In genomic region chr18:572499-573289, GRCh38 we compare ENCODE assay signal across 1 cellular context.
TF ChIP-seq lines count a peak whose summit lies in the region.

No MANE protein-coding gene starts in this region.

TF ChIP-seq in HepG2, 621 proteins besides CTCF, POLR2A, EP300 and RAD21 (continued from another document and continues in another):
- TF ChIP-seq ZNF224 (CRISPR knock-in tag; IDR thresholded peaks at IDR 0.05) (no peak), TSC22D2 (CRISPR knock-in tag; IDR thresholded peaks at IDR 0.05; ENCODE audit: borderline replicate concordance) (no peak), ZNF232 (CRISPR knock-in tag; IDR thresholded peaks at IDR 0.05; ENCODE audit: borderline replicate concordance) (no peak), ZNF543 (CRISPR knock-in tag; IDR thresholded peaks at IDR 0.05) (no peak), CREM (IDR thresholded peaks at IDR 0.05) (peak; percentile 43; the same call in 1 of the 2 replicates), CREM (CRISPR knock-in tag; IDR thresholded peaks at IDR 0.05) (no peak), MXI1 (IDR thresholded peaks at IDR 0.05; ENCODE audit: borderline replicate concordance, low read depth, low read length) (no peak), ZNF772 (CRISPR knock-in tag; IDR thresholded peaks at IDR 0.05) (no peak), ZNF550 (CRISPR knock-in tag; IDR thresholded peaks at IDR 0.05; ENCODE audit: borderline replicate concordance) (no peak), FOXA3 (CRISPR knock-in tag; IDR thresholded peaks at IDR 0.05) (peak; percentile 51), ZBTB39 (CRISPR knock-in tag; IDR thresholded peaks at IDR 0.05) (no peak), FOXC1 (CRISPR knock-in tag; IDR thresholded peaks at IDR 0.05; ENCODE audit: borderline replicate concordance) (no peak), NFE2 (CRISPR knock-in tag; IDR thresholded peaks at IDR 0.05) (no peak), NCOR1 (IDR thresholded peaks at IDR 0.05; ENCODE audit: borderline replicate concordance, low read length) (peak; percentile 70; the same call in 1 of the 2 replicates), ZNF451 (CRISPR knock-in tag; IDR thresholded peaks at IDR 0.05) (no peak), CREB3 (CRISPR knock-in tag; IDR thresholded peaks at IDR 0.05) (no peak), ZBTB8A (CRISPR knock-in tag; IDR thresholded peaks at IDR 0.05; ENCODE audit: borderline replicate concordance, low read depth) (no peak), FOSL1 (CRISPR knock-in tag; IDR thresholded peaks at IDR 0.05; ENCODE audit: borderline replicate concordance) (no peak), POGZ (CRISPR knock-in tag; IDR thresholded peaks at IDR 0.05) (no peak), NR1H2 (CRISPR knock-in tag; IDR thresholded peaks at IDR 0.05; ENCODE audit: borderline replicate concordance, low read depth) (no peak), ZNF878 (CRISPR knock-in tag; IDR thresholded peaks at IDR 0.05) (no peak), ZKSCAN8 (CRISPR knock-in tag; IDR thresholded peaks at IDR 0.05; ENCODE audit: borderline replicate concordance) (no peak), JUNB (CRISPR knock-in tag; IDR thresholded peaks at IDR 0.05; ENCODE audit: borderline replicate concordance) (no peak), ZNF136 (CRISPR knock-in tag; IDR thresholded peaks at IDR 0.05; ENCODE audit: low read depth) (no peak), RNF219 (CRISPR knock-in tag; IDR thresholded peaks at IDR 0.05) (no peak), ZNF615 (CRISPR knock-in tag; IDR thresholded peaks at IDR 0.05; ENCODE audit: borderline replicate concordance) (no peak), ZNF253 (CRISPR knock-in tag; IDR thresholded peaks at IDR 0.05; ENCODE audit: borderline replicate concordance) (no peak), HNF4A (CRISPR knock-in tag; IDR thresholded peaks at IDR 0.05) (peak; percentile 78), SOX13 (IDR thresholded peaks at IDR 0.05) (no peak), SOX13 (CRISPR knock-in tag; conservative IDR thresholded peaks at IDR 0.05 in 1 of 2, IDR thresholded peaks at IDR 0.05 in 1 of 2) (peak in 1 of 2 experiments; percentile 18; a peak in 1 of 4 replicates), SOX5 (CRISPR knock-in tag; IDR thresholded peaks at IDR 0.05; ENCODE audit: borderline replicate concordance) (peak; percentile 29; the same call in 1 of the 2 replicates), THYN1 (CRISPR knock-in tag; IDR thresholded peaks at IDR 0.05; ENCODE audit: borderline replicate concordance, low read depth) (no peak), SALL1 (CRISPR knock-in tag; IDR thresholded peaks at IDR 0.05) (0 out of 2 replicates have a peak, but pooled peaks have one; percentile 16), ZNF780A (CRISPR knock-in tag; IDR thresholded peaks at IDR 0.05) (no peak), CEBPB (IDR thresholded peaks at IDR 0.05; ENCODE audit: borderline replicate concordance, low read depth, low read length) (no peak), ZNF160 (CRISPR knock-in tag; IDR thresholded peaks at IDR 0.05) (no peak), ATF4 (CRISPR knock-in tag; IDR thresholded peaks at IDR 0.05) (no peak), TCF7 (IDR thresholded peaks at IDR 0.05; ENCODE audit: low read depth) (peak; percentile 77), SRSF1 (optimal IDR thresholded peaks at IDR 0.05; ENCODE audit: low read depth, low read length) (no peak), ARNTL (CRISPR knock-in tag; IDR thresholded peaks at IDR 0.05) (no peak), XRCC5 (optimal IDR thresholded peaks at IDR 0.05; ENCODE audit: low read length) (no peak), THRA (CRISPR knock-in tag; IDR thresholded peaks at IDR 0.05; ENCODE audit: borderline replicate concordance) (peak; percentile 90; the same call in 1 of the 2 replicates), ZBTB43 (CRISPR knock-in tag; conservative IDR thresholded peaks at IDR 0.05) (no peak), KDM3A (CRISPR knock-in tag; IDR thresholded peaks at IDR 0.05; ENCODE audit: low read depth) (no peak), MLLT10 (CRISPR knock-in tag; IDR thresholded peaks at IDR 0.05) (no peak), ARID2 (CRISPR knock-in tag; IDR thresholded peaks at IDR 0.05; ENCODE audit: borderline replicate concordance) (no peak), ZNF674 (CRISPR knock-in tag; IDR thresholded peaks at IDR 0.05; ENCODE audit: low read depth) (no peak), SSRP1 (CRISPR knock-in tag; IDR thresholded peaks at IDR 0.05) (no peak), MIER2 (CRISPR knock-in tag; IDR thresholded peaks at IDR 0.05) (no peak), HOXA7 (CRISPR knock-in tag; IDR thresholded peaks at IDR 0.05) (no peak), SP2 (CRISPR knock-in tag; IDR thresholded peaks at IDR 0.05) (no peak), ZNF335 (CRISPR knock-in tag; IDR thresholded peaks at IDR 0.05) (no peak), TRIM22 (IDR thresholded peaks at IDR 0.05) (no peak), GPBP1L1 (CRISPR knock-in tag; IDR thresholded peaks at IDR 0.05) (no peak), ZNF264 (CRISPR knock-in tag; IDR thresholded peaks at IDR 0.05) (peak; percentile 36; the same call in 1 of the 2 replicates), NR2F2 (IDR thresholded peaks at IDR 0.05; ENCODE audit: borderline replicate concordance, low read depth) (no peak), SAP130 (CRISPR knock-in tag; IDR thresholded peaks at IDR 0.05; ENCODE audit: low read depth) (0 out of 2 replicates have a peak, but pooled peaks have one; percentile 27), GATAD2A (CRISPR knock-in tag; IDR thresholded peaks at IDR 0.05) (peak; percentile 46), ZMYM3 (CRISPR knock-in tag; IDR thresholded peaks at IDR 0.05) (peak; percentile 83), PCBP1 (IDR thresholded peaks at IDR 0.05; ENCODE audit: borderline replicate concordance, low read depth, low read length) (no peak), CENPX (CRISPR knock-in tag; IDR thresholded peaks at IDR 0.05) (no peak), GFI1 (CRISPR knock-in tag; IDR thresholded peaks at IDR 0.05; ENCODE audit: borderline replicate concordance) (no peak), NPAS2 (CRISPR knock-in tag; IDR thresholded peaks at IDR 0.05; ENCODE audit: borderline replicate concordance) (no peak)
- TF ChIP-seq, protein P1, sequence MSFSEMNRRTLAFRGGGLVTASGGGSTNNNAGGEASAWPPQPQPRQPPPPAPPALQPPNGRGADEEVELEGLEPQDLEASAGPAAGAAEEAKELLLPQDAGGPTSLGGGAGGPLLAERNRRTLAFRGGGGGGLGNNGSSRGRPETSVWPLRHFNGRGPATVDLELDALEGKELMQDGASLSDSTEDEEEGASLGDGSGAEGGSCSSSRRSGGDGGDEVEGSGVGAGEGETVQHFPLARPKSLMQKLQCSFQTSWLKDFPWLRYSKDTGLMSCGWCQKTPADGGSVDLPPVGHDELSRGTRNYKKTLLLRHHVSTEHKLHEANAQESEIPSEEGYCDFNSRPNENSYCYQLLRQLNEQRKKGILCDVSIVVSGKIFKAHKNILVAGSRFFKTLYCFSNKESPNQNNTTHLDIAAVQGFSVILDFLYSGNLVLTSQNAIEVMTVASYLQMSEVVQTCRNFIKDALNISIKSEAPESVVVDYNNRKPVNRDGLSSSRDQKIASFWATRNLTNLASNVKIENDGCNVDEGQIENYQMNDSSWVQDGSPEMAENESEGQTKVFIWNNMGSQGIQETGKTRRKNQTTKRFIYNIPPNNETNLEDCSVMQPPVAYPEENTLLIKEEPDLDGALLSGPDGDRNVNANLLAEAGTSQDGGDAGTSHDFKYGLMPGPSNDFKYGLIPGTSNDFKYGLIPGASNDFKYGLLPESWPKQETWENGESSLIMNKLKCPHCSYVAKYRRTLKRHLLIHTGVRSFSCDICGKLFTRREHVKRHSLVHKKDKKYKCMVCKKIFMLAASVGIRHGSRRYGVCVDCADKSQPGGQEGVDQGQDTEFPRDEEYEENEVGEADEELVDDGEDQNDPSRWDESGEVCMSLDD (CRISPR knock-in tag; IDR thresholded peaks at IDR 0.05; ENCODE audit: borderline replicate concordance), result no peak
- TF ChIP-seq, protein P2, sequence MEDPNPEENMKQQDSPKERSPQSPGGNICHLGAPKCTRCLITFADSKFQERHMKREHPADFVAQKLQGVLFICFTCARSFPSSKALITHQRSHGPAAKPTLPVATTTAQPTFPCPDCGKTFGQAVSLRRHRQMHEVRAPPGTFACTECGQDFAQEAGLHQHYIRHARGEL (CRISPR knock-in tag; IDR thresholded peaks at IDR 0.05), result no peak
